24 cellular contexts compared by ENCODE assay signal in the genomic region with DNA sequence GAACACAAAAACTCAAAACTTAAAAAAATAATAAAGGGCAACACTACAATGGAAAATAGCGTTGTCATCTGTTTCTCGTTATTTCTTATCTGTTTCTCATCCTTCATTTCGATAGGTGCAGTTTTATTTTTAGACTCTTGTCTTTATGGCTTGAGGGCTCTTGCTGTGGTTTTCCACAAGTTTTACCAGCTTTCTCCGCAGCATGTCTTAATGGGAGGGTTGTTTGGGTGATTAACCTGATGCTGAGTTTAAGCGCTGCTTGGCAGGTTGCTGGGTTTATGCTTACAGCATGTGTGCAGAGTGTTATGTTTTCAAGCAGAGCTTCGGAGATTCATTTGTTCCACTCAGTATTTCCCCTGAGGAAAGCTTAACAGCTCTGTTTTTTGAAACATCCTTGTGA.
A peak's percentile ranks its signal among the peaks of the same experiment; 100 is the strongest.
DNase-seq lines count a peak whose midpoint lies in the region; TF ChIP-seq lines count a peak whose summit lies in the region.
"Had no signal": no experiment of that assay in that cellular context is flagged by ENCODE, and none has a peak within 500 bp of the region (broad histone marks: within the 10 kb centered on the region; RNA-seq: fewer than 3 reads in every experiment).

No MANE protein-coding gene starts in this region.

- H3K27ac Mint-ChIP-seq in type B pancreatic cell: peak overlapping the region; percentile 63
- H3K27ac Mint-ChIP-seq: nephron progenitor cell; T-helper 1 cell treated with Interleukin-12 subunit alpha and Interleukin-12 subunit beta and Interleukin-4 antibody, amounts not matched to agents 30 μg/mL and 1 μg/mL, for 36 hours had no signal

- peaks cover 22% of the 10 kb centered on the region for H3K4me1 Mint-ChIP-seq in type B pancreatic cell (ENCODE audit: unreplicated experiment)

- peak overlapping the region; percentile 45 for H3K4me3 Mint-ChIP-seq in type B pancreatic cell
- H3K4me3 Mint-ChIP-seq: nephron progenitor cell; T-helper 1 cell treated with Interleukin-12 subunit alpha and Interleukin-12 subunit beta and Interleukin-4 antibody, amounts not matched to agents 30 μg/mL and 1 μg/mL, for 36 hours had no signal

- peak overlapping the region; percentile 9 for H3K4me3 ChIP-seq in fibroblast of the aortic adventitia (ENCODE audit: low read depth, low read length)
- H3K4me3 ChIP-seq: ascending aorta, coronary artery, upper lobe of right lung had no signal

- TF ChIP-seq CTCF in fibroblast of the aortic adventitia (IDR thresholded peaks at IDR 0.05; ENCODE audit: insufficient read depth, low read length) (no peak), type B pancreatic cell (conservative IDR thresholded peaks at IDR 0.05) (no peak)

- H3K9me3 Mint-ChIP-seq in type B pancreatic cell: peaks cover 10% of the 10 kb centered on the region
- H3K9me3 Mint-ChIP-seq: nephron progenitor cell; T-helper 1 cell treated with Interleukin-12 subunit alpha and Interleukin-12 subunit beta and Interleukin-4 antibody, amounts not matched to agents 30 μg/mL and 1 μg/mL, for 36 hours had no signal

- peak; percentile 15 for DNase-seq in NCI-H2171 treated with DMSO at 0.1 percent for 48 hours (lab: John Stamatoyannopoulos, UW)
- DNase-seq in NCI-H2171 (lab: John Stamatoyannopoulos, UW): no peak
- DNase-seq in amniotic epithelial cell (ENCODE audit: low read depth): peak; percentile 70
- peak; percentile 94 for DNase-seq in fibroblast of the aortic adventitia (ENCODE audit: low read depth)
- no peak for DNase-seq in type B pancreatic cell (ENCODE audit: extremely low spot score, unreplicated experiment)
- DNase-seq in NCI-H526 (lab: John Stamatoyannopoulos, UW): no peak
- no peak for DNase-seq in amniotic stem cell (lab: John Stamatoyannopoulos, UW)
- no peak for DNase-seq in activated CD4-positive, alpha-beta T cell treated with anti-CD3 and anti-CD28 coated beads, Interleukin-2, amount 50 U/mL, for 1 hour
- DNase-seq: 8988T; activated CD4-positive, alpha-beta T cell treated with anti-CD3 and anti-CD28 coated beads, Interleukin-2, amount 50 U/mL, for 4 hours; activated naive CD4-positive, alpha-beta T cell; Calu3; NCI-H1930; NCI-H526 treated with DMSO at 0.1 percent for 48 hours; nephron progenitor cell; OCI-M1; posterior cingulate gyrus; SHP77; small intestine; stimulated activated CD4-positive, alpha-beta T cell treated with anti-CD3 and anti-CD28 coated beads, Interleukin-4, amount 100 ng/mL, for 4 hours; upper lobe of right lung had no signal

- H3K27me3 Mint-ChIP-seq in type B pancreatic cell: no peaks in the 10 kb centered on the region

- H3K36me3 Mint-ChIP-seq in type B pancreatic cell: no peaks in the 10 kb centered on the region

Comparison
In these comparisons a context has a peak if more than half of its experiments do, and no peak if none do; other contexts are left out.
1. DNase-seq: peak in NCI-H2171 treated with DMSO at 0.1 percent for 48 hours (single experiment), amniotic epithelial cell (single experiment) and fibroblast of the aortic adventitia (single experiment); none in NCI-H2171 (single experiment), type B pancreatic cell (single experiment), NCI-H526 (0 of 2), amniotic stem cell (single experiment) and activated CD4-positive, alpha-beta T cell treated with anti-CD3 and anti-CD28 coated beads, Interleukin-2, amount 50 U/mL, for 1 hour (single experiment).